9 cellular contexts compared by ENCODE assay signal in genomic region chr12:15589328-15590032, GRCh38.
DNase-seq lines count a peak whose midpoint lies in the region; ATAC-seq and TF ChIP-seq lines count a peak whose summit lies in the region.
"Had no signal": no experiment of that assay in that cellular context is flagged by ENCODE, and none has a peak within 500 bp of the region (broad histone marks: within the 10 kb centered on the region; RNA-seq: fewer than 3 reads in every experiment).

No MANE protein-coding gene starts in this region.

- H4K20me1 ChIP-seq in MM.1S (ENCODE audit: insufficient read depth, low read length), result no peaks in the 10 kb centered on the region
- no peaks in the 10 kb centered on the region for H4K20me1 ChIP-seq in osteoblast (ENCODE audit: insufficient read depth, low read length)

- no peak overlapping the region for H3K4me2 ChIP-seq in MM.1S (ENCODE audit: low read depth, low read length)
- H3K4me2 ChIP-seq in osteoblast (ENCODE audit: insufficient read depth, low read length), result peak overlapping the region; percentile 90

- H3K4me1 ChIP-seq in MM.1S (ENCODE audit: low read length), result 0 out of 2 replicates have a peak, but pooled peaks cover 3% of the 10 kb centered on the region
- peaks cover 5% of the 10 kb centered on the region for H3K4me1 ChIP-seq in osteoblast (ENCODE audit: insufficient read depth, low read length)
- peaks cover 4% of the 10 kb centered on the region for H3K4me1 ChIP-seq in upper lobe of right lung

- H3K36me3 ChIP-seq in MM.1S (replicated peaks; ENCODE audit: insufficient read depth, low read length) (no peaks in the 10 kb centered on the region), osteoblast (ENCODE audit: insufficient read depth, low read length) (no peaks in the 10 kb centered on the region), upper lobe of right lung (no peaks in the 10 kb centered on the region)

- H3K79me2 ChIP-seq in MM.1S (ENCODE audit: low read length), result no peaks in the 10 kb centered on the region
- no peaks in the 10 kb centered on the region for H3K79me2 ChIP-seq in osteoblast (ENCODE audit: insufficient read depth, low read length)

- H3K27me3 ChIP-seq in MM.1S (replicated peaks; ENCODE audit: insufficient read depth, low read length) (no peaks in the 10 kb centered on the region), osteoblast (ENCODE audit: insufficient read depth, low read length) (no peaks in the 10 kb centered on the region), upper lobe of right lung (no peaks in the 10 kb centered on the region)

- H2AFZ ChIP-seq in MM.1S (ENCODE audit: low read length) (peak overlapping the region; percentile 60), osteoblast (ENCODE audit: low read length) (peak overlapping the region; percentile 90)

- no peaks in the 10 kb centered on the region for H3K9me3 Mint-ChIP-seq in T-helper 2 cell treated with Interferon-gamma antibody and Interleukin-4, amounts not matched to agents 5 μg/mL and 100 μg/mL, for 36 hours
- H3K9me3 Mint-ChIP-seq in chondrocyte (ENCODE audit: low read depth), result no peaks in the 10 kb centered on the region

- peaks cover 1% of the 10 kb centered on the region for H3K36me3 Mint-ChIP-seq in T-helper 2 cell treated with Interferon-gamma antibody and Interleukin-4, amounts not matched to agents 5 μg/mL and 100 μg/mL, for 36 hours (ENCODE audit: low read depth)
- no peaks in the 10 kb centered on the region for H3K36me3 Mint-ChIP-seq in chondrocyte (ENCODE audit: low read depth)

- H3F3A ChIP-seq in MM.1S (ENCODE audit: insufficient read depth, low read length), result no peaks in the 10 kb centered on the region

- intact Hi-C loops in upper lobe of right lung (cut with DNase I), result loop anchor here (5.0 to 10.0 kb wide), 2 partner anchors 55 to 268 kb away; no protein-coding TSS in a partner anchor

- DNase-seq in T-helper 2 cell treated with Interferon-gamma antibody and Interleukin-4, amounts not matched to agents 5 μg/mL and 100 μg/mL, for 36 hours (ENCODE audit: low spot score), result no peak
- DNase-seq in T-helper 2 cell, result no peak
- no peak for DNase-seq in MM.1S
- DNase-seq in chondrocyte (ENCODE audit: low spot score), result no peak
- DNase-seq in osteoblast (ENCODE audit: insufficient read length, low spot score, missing footprints), result no peak
- no peak for DNase-seq in upper lobe of right lung

- H3K4me1 Mint-ChIP-seq in T-helper 2 cell treated with Interferon-gamma antibody and Interleukin-4, amounts not matched to agents 5 μg/mL and 100 μg/mL, for 36 hours (ENCODE audit: low read depth), result peaks cover 8% of the 10 kb centered on the region
- peaks cover 24% of the 10 kb centered on the region for H3K4me1 Mint-ChIP-seq in chondrocyte (ENCODE audit: low read depth)

- H3K27me3 Mint-ChIP-seq in T-helper 2 cell treated with Interferon-gamma antibody and Interleukin-4, amounts not matched to agents 5 μg/mL and 100 μg/mL, for 36 hours (ENCODE audit: low read depth), result peaks cover 5% of the 10 kb centered on the region
- H3K27me3 Mint-ChIP-seq in chondrocyte (ENCODE audit: low read depth), result no peaks in the 10 kb centered on the region

- H3K4me3 Mint-ChIP-seq in T-helper 2 cell treated with Interferon-gamma antibody and Interleukin-4, amounts not matched to agents 5 μg/mL and 100 μg/mL, for 36 hours, result peak overlapping the region; percentile 73
- peak overlapping the region; percentile 68 for H3K4me3 Mint-ChIP-seq in chondrocyte (ENCODE audit: unreplicated experiment)

- no peaks in the 10 kb centered on the region for H3K9me2 ChIP-seq in MM.1S (replicated peaks; ENCODE audit: insufficient read depth, low read length)

- H3K4me3 ChIP-seq in MM.1S (ENCODE audit: low read length) (no peak overlapping the region), osteoblast (ENCODE audit: insufficient read depth, low read length) (peak overlapping the region; percentile 70), upper lobe of right lung (no peak overlapping the region)

- ATAC-seq in upper lobe of right lung (no peak), GM21576 (IDR thresholded peaks at IDR 0.05; ENCODE audit: unreplicated experiment) (no peak), HG03039 (IDR thresholded peaks at IDR 0.05; ENCODE audit: unreplicated experiment) (no peak)

- TF ChIP-seq CTCF in MM.1S (IDR thresholded peaks at IDR 0.05; ENCODE audit: low read length), result no peak
- TF ChIP-seq CTCF in chondrocyte (IDR thresholded peaks at IDR 0.05), result no peak
- no peak for TF ChIP-seq CTCF in osteoblast (IDR thresholded peaks at IDR 0.05; ENCODE audit: extremely low read depth, low read depth, low read length)
- TF ChIP-seq CTCF in upper lobe of right lung (IDR thresholded peaks at IDR 0.05), result no peak

- H3K27ac ChIP-seq in MM.1S (ENCODE audit: low read length), result no peak overlapping the region
- no peak overlapping the region for H3K27ac ChIP-seq in osteoblast (ENCODE audit: low read depth, low read length)
- H3K27ac ChIP-seq in upper lobe of right lung, result no peak overlapping the region
- H3K27ac ChIP-seq: 22Rv1 had no signal

- H3K9me3 ChIP-seq in MM.1S (replicated peaks; ENCODE audit: insufficient read depth, low read length), result no peaks in the 10 kb centered on the region
- H3K9me3 ChIP-seq in osteoblast (ENCODE audit: low read depth, low read length), result no peaks in the 10 kb centered on the region
- no peaks in the 10 kb centered on the region for H3K9me3 ChIP-seq in upper lobe of right lung

- no peak overlapping the region for H3K27ac Mint-ChIP-seq in T-helper 2 cell treated with Interferon-gamma antibody and Interleukin-4, amounts not matched to agents 5 μg/mL and 100 μg/mL, for 36 hours
- H3K27ac Mint-ChIP-seq in chondrocyte (ENCODE audit: unreplicated experiment), result peak overlapping the region; percentile 74

- H3K9ac ChIP-seq in MM.1S (ENCODE audit: low read length), result no peak overlapping the region
